ENCODE assay signal across 1 cellular context in genomic region chr14:54509546-54510501, GRCh38.
A peak's percentile ranks its signal among the peaks of the same experiment; 100 is the strongest.
TF ChIP-seq lines count a peak whose summit lies in the region.

A gene with protein sequence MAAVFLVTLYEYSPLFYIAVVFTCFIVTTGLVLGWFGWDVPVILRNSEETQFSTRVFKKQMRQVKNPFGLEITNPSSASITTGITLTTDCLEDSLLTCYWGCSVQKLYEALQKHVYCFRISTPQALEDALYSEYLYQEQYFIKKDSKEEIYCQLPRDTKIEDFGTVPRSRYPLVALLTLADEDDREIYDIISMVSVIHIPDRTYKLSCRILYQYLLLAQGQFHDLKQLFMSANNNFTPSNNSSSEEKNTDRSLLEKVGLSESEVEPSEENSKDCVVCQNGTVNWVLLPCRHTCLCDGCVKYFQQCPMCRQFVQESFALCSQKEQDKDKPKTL (plus strand): TSS chr14:54509906. CDS start chr14:54509960, 54 bp downstream.

TF ChIP-seq in HepG2, 621 proteins besides CTCF, POLR2A, EP300 and RAD21 (continued from another document and continues in another):
- peak; percentile 70; the same call in 1 of the 2 replicates for TF ChIP-seq ZNF280D (CRISPR knock-in tag; IDR thresholded peaks at IDR 0.05)
- TF ChIP-seq GABPA (IDR thresholded peaks at IDR 0.05; ENCODE audit: low read depth, low read length), result no peak
- TF ChIP-seq GABPA (CRISPR knock-in tag; IDR thresholded peaks at IDR 0.05; ENCODE audit: low read depth), result peak; percentile 53; the same call in 1 of the 2 replicates
- no peak for TF ChIP-seq HOXA9 (CRISPR knock-in tag; IDR thresholded peaks at IDR 0.05; ENCODE audit: borderline replicate concordance)
- TF ChIP-seq THYN1 (CRISPR knock-in tag; IDR thresholded peaks at IDR 0.05; ENCODE audit: borderline replicate concordance, low read depth), result no peak
- TF ChIP-seq SETDB1 (CRISPR knock-in tag; IDR thresholded peaks at IDR 0.05; ENCODE audit: borderline replicate concordance), result no peak
- TF ChIP-seq, protein P1, sequence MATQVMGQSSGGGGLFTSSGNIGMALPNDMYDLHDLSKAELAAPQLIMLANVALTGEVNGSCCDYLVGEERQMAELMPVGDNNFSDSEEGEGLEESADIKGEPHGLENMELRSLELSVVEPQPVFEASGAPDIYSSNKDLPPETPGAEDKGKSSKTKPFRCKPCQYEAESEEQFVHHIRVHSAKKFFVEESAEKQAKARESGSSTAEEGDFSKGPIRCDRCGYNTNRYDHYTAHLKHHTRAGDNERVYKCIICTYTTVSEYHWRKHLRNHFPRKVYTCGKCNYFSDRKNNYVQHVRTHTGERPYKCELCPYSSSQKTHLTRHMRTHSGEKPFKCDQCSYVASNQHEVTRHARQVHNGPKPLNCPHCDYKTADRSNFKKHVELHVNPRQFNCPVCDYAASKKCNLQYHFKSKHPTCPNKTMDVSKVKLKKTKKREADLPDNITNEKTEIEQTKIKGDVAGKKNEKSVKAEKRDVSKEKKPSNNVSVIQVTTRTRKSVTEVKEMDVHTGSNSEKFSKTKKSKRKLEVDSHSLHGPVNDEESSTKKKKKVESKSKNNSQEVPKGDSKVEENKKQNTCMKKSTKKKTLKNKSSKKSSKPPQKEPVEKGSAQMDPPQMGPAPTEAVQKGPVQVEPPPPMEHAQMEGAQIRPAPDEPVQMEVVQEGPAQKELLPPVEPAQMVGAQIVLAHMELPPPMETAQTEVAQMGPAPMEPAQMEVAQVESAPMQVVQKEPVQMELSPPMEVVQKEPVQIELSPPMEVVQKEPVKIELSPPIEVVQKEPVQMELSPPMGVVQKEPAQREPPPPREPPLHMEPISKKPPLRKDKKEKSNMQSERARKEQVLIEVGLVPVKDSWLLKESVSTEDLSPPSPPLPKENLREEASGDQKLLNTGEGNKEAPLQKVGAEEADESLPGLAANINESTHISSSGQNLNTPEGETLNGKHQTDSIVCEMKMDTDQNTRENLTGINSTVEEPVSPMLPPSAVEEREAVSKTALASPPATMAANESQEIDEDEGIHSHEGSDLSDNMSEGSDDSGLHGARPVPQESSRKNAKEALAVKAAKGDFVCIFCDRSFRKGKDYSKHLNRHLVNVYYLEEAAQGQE (IDR thresholded peaks at IDR 0.05; ENCODE audit: borderline replicate concordance in 1 of 2, low read depth in 1 of 2, low read length in 2 of 2), result peak in 1 of 2 experiments; percentile 46; a peak in 1 of 4 replicates
- no peak for TF ChIP-seq ZBTB46 (CRISPR knock-in tag; IDR thresholded peaks at IDR 0.05; ENCODE audit: borderline replicate concordance)
- no peak for TF ChIP-seq TP53 (CRISPR knock-in tag; conservative IDR thresholded peaks at IDR 0.05)
- TF ChIP-seq TBX3 (IDR thresholded peaks at IDR 0.05; ENCODE audit: borderline replicate concordance), result no peak
- TF ChIP-seq ZSCAN5A (CRISPR knock-in tag; IDR thresholded peaks at IDR 0.05; ENCODE audit: borderline replicate concordance), result no peak; the same call in 1 of the 2 replicates
- TF ChIP-seq ZC3H4 (CRISPR knock-in tag; IDR thresholded peaks at IDR 0.05; ENCODE audit: borderline replicate concordance), result no peak
- peak; percentile 91 for TF ChIP-seq ZNF574 (CRISPR knock-in tag; IDR thresholded peaks at IDR 0.05)
- no peak for TF ChIP-seq RBM22 (optimal IDR thresholded peaks at IDR 0.05; ENCODE audit: low read length)
- TF ChIP-seq NFE2 (CRISPR knock-in tag; IDR thresholded peaks at IDR 0.05), result no peak
- peak; percentile 89 for TF ChIP-seq SAP130 (CRISPR knock-in tag; IDR thresholded peaks at IDR 0.05; ENCODE audit: low read depth)
- no peak for TF ChIP-seq ZNF557 (CRISPR knock-in tag; IDR thresholded peaks at IDR 0.05)
- TF ChIP-seq NAIF1 (CRISPR knock-in tag; IDR thresholded peaks at IDR 0.05; ENCODE audit: borderline replicate concordance), result peak; percentile 78
- TF ChIP-seq ATF3 (CRISPR knock-in tag; IDR thresholded peaks at IDR 0.05), result no peak
- TF ChIP-seq ZNF501 (CRISPR knock-in tag; IDR thresholded peaks at IDR 0.05), result peak; percentile 98
- no peak for TF ChIP-seq E2F5 (CRISPR knock-in tag; conservative IDR thresholded peaks at IDR 0.05)
- TF ChIP-seq, protein P2, sequence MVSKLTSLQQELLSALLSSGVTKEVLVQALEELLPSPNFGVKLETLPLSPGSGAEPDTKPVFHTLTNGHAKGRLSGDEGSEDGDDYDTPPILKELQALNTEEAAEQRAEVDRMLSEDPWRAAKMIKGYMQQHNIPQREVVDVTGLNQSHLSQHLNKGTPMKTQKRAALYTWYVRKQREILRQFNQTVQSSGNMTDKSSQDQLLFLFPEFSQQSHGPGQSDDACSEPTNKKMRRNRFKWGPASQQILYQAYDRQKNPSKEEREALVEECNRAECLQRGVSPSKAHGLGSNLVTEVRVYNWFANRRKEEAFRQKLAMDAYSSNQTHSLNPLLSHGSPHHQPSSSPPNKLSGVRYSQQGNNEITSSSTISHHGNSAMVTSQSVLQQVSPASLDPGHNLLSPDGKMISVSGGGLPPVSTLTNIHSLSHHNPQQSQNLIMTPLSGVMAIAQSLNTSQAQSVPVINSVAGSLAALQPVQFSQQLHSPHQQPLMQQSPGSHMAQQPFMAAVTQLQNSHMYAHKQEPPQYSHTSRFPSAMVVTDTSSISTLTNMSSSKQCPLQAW (CRISPR knock-in tag; IDR thresholded peaks at IDR 0.05), result peak; percentile 81
- peak; percentile 57 for TF ChIP-seq FOSL2 (CRISPR knock-in tag; IDR thresholded peaks at IDR 0.05)
- no peak for TF ChIP-seq SYNCRIP (IDR thresholded peaks at IDR 0.05; ENCODE audit: insufficient read depth, low read depth, low read length)
- TF ChIP-seq NFKBIZ (CRISPR knock-in tag; IDR thresholded peaks at IDR 0.05), result 0 out of 2 replicates have a peak, but pooled peaks have one; percentile 28
- TF ChIP-seq ZNF256 (CRISPR knock-in tag; conservative IDR thresholded peaks at IDR 0.05), result no peak
- peak; percentile 72 for TF ChIP-seq ZSCAN9 (CRISPR knock-in tag; IDR thresholded peaks at IDR 0.05; ENCODE audit: borderline replicate concordance)
- TF ChIP-seq ZNF414 (CRISPR knock-in tag; IDR thresholded peaks at IDR 0.05), result no peak
- TF ChIP-seq, protein P3, sequence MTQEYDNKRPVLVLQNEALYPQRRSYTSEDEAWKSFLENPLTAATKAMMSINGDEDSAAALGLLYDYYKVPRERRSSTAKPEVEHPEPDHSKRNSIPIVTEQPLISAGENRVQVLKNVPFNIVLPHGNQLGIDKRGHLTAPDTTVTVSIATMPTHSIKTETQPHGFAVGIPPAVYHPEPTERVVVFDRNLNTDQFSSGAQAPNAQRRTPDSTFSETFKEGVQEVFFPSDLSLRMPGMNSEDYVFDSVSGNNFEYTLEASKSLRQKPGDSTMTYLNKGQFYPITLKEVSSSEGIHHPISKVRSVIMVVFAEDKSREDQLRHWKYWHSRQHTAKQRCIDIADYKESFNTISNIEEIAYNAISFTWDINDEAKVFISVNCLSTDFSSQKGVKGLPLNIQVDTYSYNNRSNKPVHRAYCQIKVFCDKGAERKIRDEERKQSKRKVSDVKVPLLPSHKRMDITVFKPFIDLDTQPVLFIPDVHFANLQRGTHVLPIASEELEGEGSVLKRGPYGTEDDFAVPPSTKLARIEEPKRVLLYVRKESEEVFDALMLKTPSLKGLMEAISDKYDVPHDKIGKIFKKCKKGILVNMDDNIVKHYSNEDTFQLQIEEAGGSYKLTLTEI (CRISPR knock-in tag; conservative IDR thresholded peaks at IDR 0.05), result no peak
- TF ChIP-seq ZNF674 (CRISPR knock-in tag; IDR thresholded peaks at IDR 0.05; ENCODE audit: low read depth), result no peak
- peak; percentile 74 for TF ChIP-seq ZNF124 (CRISPR knock-in tag; IDR thresholded peaks at IDR 0.05)
- TF ChIP-seq ADNP (CRISPR knock-in tag; IDR thresholded peaks at IDR 0.05), result no peak
- TF ChIP-seq FOXO1 (CRISPR knock-in tag; IDR thresholded peaks at IDR 0.05), result peak; percentile 46; the same call in 1 of the 2 replicates
- peak; percentile 85; the same call in 1 of the 2 replicates for TF ChIP-seq RXRB (CRISPR knock-in tag; IDR thresholded peaks at IDR 0.05; ENCODE audit: borderline replicate concordance)
- peak; percentile 72; the same call in 1 of the 2 replicates for TF ChIP-seq TFDP1 (CRISPR knock-in tag; IDR thresholded peaks at IDR 0.05; ENCODE audit: borderline replicate concordance)
- TF ChIP-seq ZNF354B (CRISPR knock-in tag; IDR thresholded peaks at IDR 0.05), result no peak
- no peak for TF ChIP-seq ZNF746 (CRISPR knock-in tag; IDR thresholded peaks at IDR 0.05)
- no peak for TF ChIP-seq ZNF577 (CRISPR knock-in tag; IDR thresholded peaks at IDR 0.05; ENCODE audit: borderline replicate concordance, low read depth)
- TF ChIP-seq PHF21A (CRISPR knock-in tag; IDR thresholded peaks at IDR 0.05), result peak; percentile 96
